ENCODE assay signal across 8 cellular contexts in genomic region chr12:124928095-124928911, GRCh38. TPM values are rescaled to one million over a fixed set of nuclear protein-coding genes. Genes with fewer than 3 reads are reported as not detected.
DNase-seq lines count a peak whose midpoint lies in the region; ATAC-seq and TF ChIP-seq lines count a peak whose summit lies in the region.

No MANE protein-coding gene starts in this region.

- 31 to 58% (median 39%) methylated on average over 21 to 36 of the region's 36 CpGs for WGBS in adrenal gland, 4 donors

- peaks cover 8% of the 10 kb centered on the region for H3K36me3 Mint-ChIP-seq in CD4-positive, CD25-positive, alpha-beta regulatory T cell

- H3K36me3 ChIP-seq in CD4-positive, CD25-positive, alpha-beta regulatory T cell (ENCODE audit: control insufficient read depth, insufficient read depth, low read length) = no peaks in the 10 kb centered on the region
- H3K36me3 ChIP-seq in adrenal gland (replicated peaks in 1 of 2) (no peaks in the 10 kb centered on the region), skeletal muscle tissue (ENCODE audit: control insufficient read depth in 3 of 3, insufficient read depth in 3 of 3, low read length in 3 of 3) (no peaks in the 10 kb centered on the region)

- H3K27ac ChIP-seq in CD4-positive, CD25-positive, alpha-beta regulatory T cell (ENCODE audit: insufficient read depth, low read length, poor library complexity, severe bottlenecking) = peak overlapping the region; percentile 72
- H3K27ac ChIP-seq in adrenal gland (peak overlapping the region in 4 of 5 donors; percentile 47 to 95 (median 92)), skeletal muscle tissue (ENCODE audit: low read depth, low read length) (peak overlapping the region; percentile 84)

- peak overlapping the region; percentile 94 to 98 (median 96) for H3K4me3 Mint-ChIP-seq in CD4-positive, CD25-positive, alpha-beta regulatory T cell

- peak overlapping the region; percentile 85 for H3K4me3 ChIP-seq in CD4-positive, CD25-positive, alpha-beta regulatory T cell (ENCODE audit: low read depth, low read length)
- peak overlapping the region in 1 of 4 donors; percentile 80 for H3K4me3 ChIP-seq in adrenal gland
- H3K4me3 ChIP-seq in iPS-11a (ENCODE audit: low read depth, low read length) = peak overlapping the region; percentile 54
- peak overlapping the region; percentile 65 to 96 (median 71) for H3K4me3 ChIP-seq in skeletal muscle tissue (ENCODE audit: low read length in 3 of 3)

- peak in 1 of 2 donors; percentile 41 for ATAC-seq in CD4-positive, CD25-positive, alpha-beta regulatory T cell (ENCODE audit: low read depth in 2 of 2)
- peak; percentile 37 for ATAC-seq in GM21447 (IDR thresholded peaks at IDR 0.05; ENCODE audit: unreplicated experiment)

- no peak for TF ChIP-seq POLR2A in adrenal gland (IDR thresholded peaks at IDR 0.05)

- peaks cover 12% of the 10 kb centered on the region for H3K4me1 ChIP-seq in CD4-positive, CD25-positive, alpha-beta regulatory T cell (ENCODE audit: control insufficient read depth, insufficient read depth, low read length, poor library complexity, severe bottlenecking)
- H3K4me1 ChIP-seq in adrenal gland (replicated peaks in 1 of 2) = peaks cover 5 to 10% of the 10 kb centered on the region in 2 donors
- H3K4me1 ChIP-seq in skeletal muscle tissue (ENCODE audit: control insufficient read depth in 3 of 3, insufficient read depth in 3 of 3, low read length in 3 of 3) = peaks cover 8 to 11% (median 11%) of the 10 kb centered on the region in 3 donors

- peak overlapping the region; percentile 98 to 100 (median 99) for H3K27ac Mint-ChIP-seq in CD4-positive, CD25-positive, alpha-beta regulatory T cell

- H3K9me3 Mint-ChIP-seq in CD4-positive, CD25-positive, alpha-beta regulatory T cell = peaks cover 0 to 6% (median 2%) of the 10 kb centered on the region in 7 donors

- H3K27me3 Mint-ChIP-seq in CD4-positive, CD25-positive, alpha-beta regulatory T cell = peaks cover 31% of the 10 kb centered on the region

- H3K4me1 Mint-ChIP-seq in CD4-positive, CD25-positive, alpha-beta regulatory T cell = peaks cover 17 to 47% (median 25%) of the 10 kb centered on the region in 4 donors

- H3K27me3 ChIP-seq in CD4-positive, CD25-positive, alpha-beta regulatory T cell (ENCODE audit: control insufficient read depth, insufficient read depth, low read length) = no peaks in the 10 kb centered on the region
- no peaks in the 10 kb centered on the region for H3K27me3 ChIP-seq in adrenal gland
- H3K27me3 ChIP-seq in skeletal muscle tissue (ENCODE audit: control insufficient read depth in 3 of 3, insufficient read depth in 3 of 3, low read length in 3 of 3) = no peaks in the 10 kb centered on the region

- no peak for TF ChIP-seq CTCF in adrenal gland (IDR thresholded peaks at IDR 0.05)

- no peak for DNase-seq in CD4-positive, CD25-positive, alpha-beta regulatory T cell
- DNase-seq in HT1080 (ENCODE audit: low read depth) (peak; percentile 95), adrenal gland (peak; percentile 67 to 80 (median 74)), HuH-7 (ENCODE audit: low spot score) (no peak), SW 1271 (lab: John Stamatoyannopoulos, UW) (no peak)

- intact Hi-C loops in adrenal gland (cut with DNase I) = no loop called here

- H3K9me3 ChIP-seq in CD4-positive, CD25-positive, alpha-beta regulatory T cell (ENCODE audit: control insufficient read depth in 2 of 2, low read length in 2 of 2) = no peaks in the 10 kb centered on the region
- H3K9me3 ChIP-seq in adrenal gland (replicated peaks in 1 of 3) (no peaks in the 10 kb centered on the region), skeletal muscle tissue (ENCODE audit: control insufficient read depth in 3 of 3, low read length in 3 of 3) (no peaks in the 10 kb centered on the region)

- H3K9ac ChIP-seq in skeletal muscle tissue (ENCODE audit: low read depth in 1 of 3, low read length in 3 of 3) = peak overlapping the region; percentile 80 to 82 (median 80)

RNA-seq across cellular contexts. Expression of gene UBC, which starts 13.9 kb away (rescaled TPM):
- 2,012 TPM for total RNA-seq in CD4-positive, CD25-positive, alpha-beta regulatory T cell
- polyA plus RNA-seq in CD4-positive, CD25-positive, alpha-beta regulatory T cell = 1,000 to 10,000 TPM; 1,179 to 1,557 (median 1,450) TPM
- total RNA-seq in HT1080 (2014; rRNA removed; shearing (Covaris generic)) = 1,483 and 1,600 TPM in 2 replicates
- 761 and 779 TPM in 2 replicates for polyA plus RNA-seq in HT1080 (2015; cell fraction: cytosol; rRNA removed)
- polyA plus RNA-seq in HT1080 (2015; cell fraction: nucleus; rRNA removed) = 1,911 and 1,983 TPM in 2 replicates
- total RNA-seq in adrenal gland = 1,000 to 10,000 TPM in 4 of 8 donors, 100 to 1,000 TPM in 4; 896 to 1,700 (median 1,052) TPM
- polyA plus RNA-seq in adrenal gland = 1,000 to 10,000 TPM in 2 of 3 donors, 100 to 1,000 TPM in 1; 797 to 1,499 (median 1,129) TPM
- 1,198 TPM for total RNA-seq in skeletal muscle tissue

Comparison
In these comparisons a context has a peak if more than half of its experiments do, and no peak if none do; other contexts are left out.
1. DNase-seq: peak in HT1080 (single experiment) and adrenal gland (7 of 7); none in CD4-positive, CD25-positive, alpha-beta regulatory T cell (0 of 3), HuH-7 (single experiment) and SW 1271 (0 of 2).
2. Peak in every context shown above with its lines, with median percentiles within 50 percentile points of each other: H3K27ac ChIP-seq.